ENCODE assay signal across 8 cellular contexts in the genomic region with DNA sequence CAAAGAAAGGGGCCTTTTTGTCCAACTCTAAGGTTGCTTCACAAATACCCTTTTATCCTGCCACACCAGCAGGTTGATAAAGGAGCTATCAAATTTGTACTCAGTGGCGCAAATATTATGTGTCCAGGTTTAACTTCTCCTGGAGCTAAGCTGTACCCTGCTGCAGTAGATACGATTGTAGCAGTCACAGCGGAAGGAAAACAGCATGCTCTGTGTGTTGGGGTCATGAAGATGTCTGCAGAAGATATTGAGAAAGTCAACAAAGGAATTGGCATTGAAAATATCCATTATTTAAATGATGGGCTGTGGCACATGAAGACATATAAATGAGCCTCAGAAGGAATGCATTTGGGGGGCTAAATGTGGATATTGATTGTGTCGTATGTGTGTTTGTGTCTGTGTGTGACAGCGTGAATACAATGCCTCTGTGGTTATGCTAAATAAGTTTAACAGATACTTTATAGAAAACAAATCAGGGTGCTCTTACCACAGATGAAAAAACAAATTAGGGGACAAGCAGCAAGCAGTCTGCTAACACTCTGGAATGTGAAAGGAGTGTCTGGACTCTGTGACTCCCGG. TPM values are rescaled to one million over a fixed set of nuclear protein-coding genes. Genes with fewer than 3 reads are reported as not detected.
DNase-seq lines count a peak whose midpoint lies in the region; ATAC-seq and TF ChIP-seq lines count a peak whose summit lies in the region.

No MANE protein-coding gene starts in this region.

- intact Hi-C loops in right lobe of liver (cut with DNase I), result no loop called here
- intact Hi-C loops in thyroid gland (cut with DNase I), result no loop called here

- H3K27me3 ChIP-seq in right lobe of liver, result no peaks in the 10 kb centered on the region
- H3K27me3 ChIP-seq in thyroid gland, result no peaks in the 10 kb centered on the region

- H3K4me1 ChIP-seq in right lobe of liver (peaks cover 0 to 4% (median 0%) of the 10 kb centered on the region in 4 donors), thyroid gland (peaks cover 42 to 62% of the 10 kb centered on the region in 2 donors)

- H3K27me3 Mint-ChIP-seq in activated T-cell treated with anti-CD3 and anti-CD28 coated beads, Interleukin-2, amount 50 U/mL, for 24 hours, result no peaks in the 10 kb centered on the region

- in situ Hi-C loops in astrocyte of the cerebellum (cut with HindIII; ENCODE audit: low sequenced_read_pairs) (no loop called here), ACHN (cut with HindIII; ENCODE audit: low pct_ligation_motif_present, low pct_unique_long_range_greater_than_20kb, low sequenced_read_pairs) (no loop called here)

- 32% methylated on average over 6 of the region's 6 CpGs for WGBS in right lobe of liver (ENCODE audit: insufficient coverage, low coverage, low lambda C conversion rate, missing lambda C conversion rate)
- WGBS in thyroid gland, 2 donors, result 53 to 56% methylated on average over 6 of the region's 6 CpGs

- no peak for TF ChIP-seq POLR2A in right lobe of liver (IDR thresholded peaks at IDR 0.05)
- no peak for TF ChIP-seq POLR2A in thyroid gland (IDR thresholded peaks at IDR 0.05)

- TF ChIP-seq CTCF in astrocyte of the cerebellum (IDR thresholded peaks at IDR 0.05; ENCODE audit: low read depth, low read length, missing control alignments), result no peak
- TF ChIP-seq CTCF in right lobe of liver (IDR thresholded peaks at IDR 0.05), result no peak
- no peak for TF ChIP-seq CTCF in thyroid gland (IDR thresholded peaks at IDR 0.05)

- H3K9me3 ChIP-seq in right lobe of liver (no peaks in the 10 kb centered on the region), thyroid gland (no peaks in the 10 kb centered on the region)

- H3K27ac ChIP-seq in right lobe of liver (peak overlapping the region in 1 of 3 donors; percentile 62), thyroid gland (peak overlapping the region; percentile 10 to 94 (median 74))

- H3K4me3 ChIP-seq in astrocyte of the cerebellum (ENCODE audit: low read depth, low read length) (peak overlapping the region; percentile 36), right lobe of liver (peak overlapping the region; percentile 32 to 60 (median 55)), thyroid gland (replicated peaks in 1 of 3) (peak overlapping the region in 2 of 3 donors; percentile 1 to 29)

- no peak for DNase-seq in activated T-cell treated with anti-CD3 and anti-CD28 coated beads, Interleukin-2, amount 50 U/mL, for 24 hours
- no peak for DNase-seq in activated T-cell treated with anti-CD3 and anti-CD28 coated beads for 4 hours
- no peak for DNase-seq in astrocyte of the cerebellum (ENCODE audit: low read depth)
- no peak for DNase-seq in right lobe of liver
- DNase-seq in thyroid gland, result no peak
- no peak for DNase-seq in ACHN
- DNase-seq in AG20443 (ENCODE audit: low spot score), result no peak

- peak overlapping the region; percentile 96 for H3K27ac Mint-ChIP-seq in activated T-cell treated with anti-CD3 and anti-CD28 coated beads, Interleukin-2, amount 50 U/mL, for 24 hours

- peaks cover 0 to 43% (median 21%) of the 10 kb centered on the region in 4 donors for H3K36me3 ChIP-seq in right lobe of liver
- peaks cover 8 to 22% of the 10 kb centered on the region in 2 donors for H3K36me3 ChIP-seq in thyroid gland

- ATAC-seq in right lobe of liver (peak in 1 of 4 donors; percentile 3), HG02623 (IDR thresholded peaks at IDR 0.05; ENCODE audit: unreplicated experiment) (no peak)

- H3K4me1 Mint-ChIP-seq in activated T-cell treated with anti-CD3 and anti-CD28 coated beads, Interleukin-2, amount 50 U/mL, for 24 hours (ENCODE audit: low read depth), result peaks cover 33% of the 10 kb centered on the region

- H3K4me3 Mint-ChIP-seq in activated T-cell treated with anti-CD3 and anti-CD28 coated beads, Interleukin-2, amount 50 U/mL, for 24 hours, result peak overlapping the region; percentile 90

- H3K9me3 Mint-ChIP-seq in activated T-cell treated with anti-CD3 and anti-CD28 coated beads, Interleukin-2, amount 50 U/mL, for 24 hours, result no peaks in the 10 kb centered on the region

- peaks cover 92% of the 10 kb centered on the region for H3K36me3 Mint-ChIP-seq in activated T-cell treated with anti-CD3 and anti-CD28 coated beads, Interleukin-2, amount 50 U/mL, for 24 hours (ENCODE audit: low read depth)

RNA-seq across cellular contexts. Expression of a gene that starts 33.6 kb away (rescaled TPM):
- total RNA-seq in right lobe of liver (100 to 1,000 TPM in 5 of 6 experiments, 10 to 100 TPM in 1; 78.1 to 141 (median 114) TPM), thyroid gland (100 to 1,000 TPM in 2 of 4 donors, 10 to 100 TPM in 2; 82.8 to 136 (median 111) TPM)

RNA-seq across cellular contexts. Expression of a gene that starts 57.3 kb away (rescaled TPM):
- total RNA-seq in right lobe of liver, result 100 to 1,000 TPM in 2 of 6 experiments, 10 to 100 TPM in 4; 12.9 to 300 (median 35.0) TPM
- 1,000 to 10,000 TPM; 1,083 to 1,350 (median 1,205) TPM for total RNA-seq in thyroid gland
